ENCODE assay signal across 17 cellular contexts in genomic region chr1:202129453-202130274, GRCh38. TPM values are rescaled to one million over a fixed set of nuclear protein-coding genes. Genes with fewer than 3 reads are reported as not detected.
A peak's percentile ranks its signal among the peaks of the same experiment; 100 is the strongest.
DNase-seq lines count a peak whose midpoint lies in the region; ATAC-seq, FAIRE-seq and TF ChIP-seq lines count a peak whose summit lies in the region.
"Had no signal": no experiment of that assay in that cellular context is flagged by ENCODE, and none has a peak within 500 bp of the region (broad histone marks: within the 10 kb centered on the region; RNA-seq: fewer than 3 reads in every experiment).

No MANE protein-coding gene starts in this region.

- no peaks in the 10 kb centered on the region for H3K9me3 ChIP-seq in A549
- no peaks in the 10 kb centered on the region for H3K9me3 ChIP-seq in esophagus squamous epithelium
- H3K9me3 ChIP-seq in T-helper 17 cell (ENCODE audit: control insufficient read depth, low read length, poor library complexity, severe bottlenecking) = no peaks in the 10 kb centered on the region
- H3K9me3 ChIP-seq: Caco-2, SJCRH30 had no signal

- POLR2A ChIA-PET in A549 (lab: Yijun Ruan, JAX) (interaction anchor here (0.6 kb wide), 1 partner anchor 249 kb away, joined by 4 read pairs; no protein-coding TSS in a partner anchor), RWPE1 (lab: Yijun Ruan, JAX; ENCODE audit: low non-redundant PET) (interaction anchor here (0.5 kb wide), 1 partner anchor 10 kb away, joined by 5 read pairs; no protein-coding TSS in a partner anchor)

- ATAC-seq in A549 (peak; percentile 10 to 30; a peak in 3 of 6 replicates), GM21447 (IDR thresholded peaks at IDR 0.05; ENCODE audit: unreplicated experiment) (no peak), T-helper 17 cell (no peak)
- ATAC-seq: GM23338 had no signal

- 84% methylated on average over 7 of the region's 8 CpGs for WGBS in A549 (ENCODE audit: missing lambda C conversion rate)
- 36 to 45% methylated on average over 3 of the region's 8 CpGs for WGBS in esophagus squamous epithelium, 2 donors

- TF ChIP-seq EP300 in A549 (IDR thresholded peaks at IDR 0.05) = no peak

- H3K4me2 ChIP-seq in A549 = no peak overlapping the region
- H3K4me2 ChIP-seq: GM23338 had no signal

- H3K36me3 Mint-ChIP-seq in T-helper 17 cell (ENCODE audit: low read depth) = peaks cover 4% of the 10 kb centered on the region

- H3K4me1 ChIP-seq in A549 (0 out of 3 replicates have a peak, but pooled peaks cover 5% of the 10 kb centered on the region), esophagus squamous epithelium (peaks cover 37 to 63% (median 46%) of the 10 kb centered on the region in 3 donors)
- H3K4me1 ChIP-seq: SJCRH30 had no signal

- H3K4me3 ChIP-seq in A549 (no peak overlapping the region), esophagus squamous epithelium (no peak overlapping the region)
- H3K4me3 ChIP-seq: GM23338, SJCRH30 had no signal

- TF ChIP-seq POLR2A in A549 (IDR thresholded peaks at IDR 0.05; ENCODE audit: low read length) (no peak), esophagus squamous epithelium (IDR thresholded peaks at IDR 0.05) (no peak)

- H3K27ac ChIP-seq in A549 (peak overlapping the region in 1 of 2 experiments; percentile 31; a peak in 1 of 6 replicates), RWPE1 (peak overlapping the region; percentile 14; the same call in 1 of the 2 replicates), esophagus squamous epithelium (peak overlapping the region in 3 of 4 donors; percentile 2 to 91 (median 11))
- H3K27ac ChIP-seq: SJCRH30 had no signal

- peaks cover 15% of the 10 kb centered on the region for H3K4me1 Mint-ChIP-seq in T-helper 17 cell

- no peak for TF ChIP-seq RAD21 in A549 (conservative IDR thresholded peaks at IDR 0.05 in 1 of 2, IDR thresholded peaks at IDR 0.05 in 1 of 2)

- H3K4me3 Mint-ChIP-seq in T-helper 17 cell = no peak overlapping the region
- H3K4me3 Mint-ChIP-seq: GM23338; naive thymus-derived CD8-positive, alpha-beta T cell had no signal

- intact Hi-C loops in esophagus squamous epithelium (cut with DNase I) = loop anchor here (10.0 kb wide), 1 partner anchor 235 kb away; no protein-coding TSS in a partner anchor

- H3K36me3 ChIP-seq in esophagus squamous epithelium = peaks cover 10 to 26% (median 12%) of the 10 kb centered on the region in 3 donors

- DNase-seq in A549 (ENCODE audit: low read depth in 1 of 2, low spot score in 1 of 2) (no peak), RWPE1 (ENCODE audit: low spot score) (no peak), esophagus squamous epithelium (lab: John Stamatoyannopoulos, UW) (no peak), nucleus accumbens (lab: John Stamatoyannopoulos, UW) (peak in 49 of 56 donors; percentile 59 to 99 (median 85)), DMS53 treated with DMSO at 0.1 percent for 48 hours (lab: John Stamatoyannopoulos, UW; ENCODE audit: unreplicated experiment) (no peak), T-helper 17 cell (no peak), RKO (ENCODE audit: low spot score) (no peak)
- DNase-seq: activated CD4-positive, alpha-beta T cell treated with anti-CD3 and anti-CD28 coated beads for 4 hours; activated naive CD4-positive, alpha-beta T cell treated with Interleukin-2 at 50 U/mL for 16 hours; Caco-2; naive thymus-derived CD8-positive, alpha-beta T cell; NCI-H187 treated with DMSO at 0.1 percent for 48 hours; NCI-H510A; SJCRH30 had no signal

- no peaks in the 10 kb centered on the region for H3K27me3 ChIP-seq in esophagus squamous epithelium
- H3K27me3 ChIP-seq: SJCRH30 had no signal

- FAIRE-seq in A549 (lab: Jason Lieb, UNC) = no peak

- CTCF ChIA-PET in A549 (lab: Yijun Ruan, JAX) (interaction anchor here (0.9 to 31.9 kb wide), 5 partner anchors 7 to 235 kb away, joined by 3 to 1624 read pairs (median 25); partner anchors contain the start of genes ELF3, GPR37L1 and RNPEP), RWPE1 (lab: Yijun Ruan, JAX) (interaction anchor here (0.6 to 4.0 kb wide), 6 partner anchors 10 to 234 kb away, joined by 3 to 23 read pairs (median 4); no protein-coding TSS in a partner anchor)

- peaks cover 8% of the 10 kb centered on the region for H3K27me3 Mint-ChIP-seq in T-helper 17 cell

- no peak for TF ChIP-seq CTCF in A549 (IDR thresholded peaks at IDR 0.05)
- no peak for TF ChIP-seq CTCF in RWPE1 (conservative IDR thresholded peaks at IDR 0.05; ENCODE audit: low read depth)
- no peak for TF ChIP-seq CTCF in esophagus squamous epithelium (IDR thresholded peaks at IDR 0.05)

- no peak overlapping the region for H3K27ac Mint-ChIP-seq in T-helper 17 cell
- H3K27ac Mint-ChIP-seq: GM23338 had no signal

TF ChIP-seq in A549, 52 proteins besides CTCF, POLR2A, EP300 and RAD21:
- no peak for TF ChIP-seq ZNF302 (CRISPR knock-in tag; IDR thresholded peaks at IDR 0.05)
- no peak for TF ChIP-seq NFE2L2 (conservative IDR thresholded peaks at IDR 0.05; ENCODE audit: low read length)
- no peak for TF ChIP-seq MYC (IDR thresholded peaks at IDR 0.05; ENCODE audit: borderline replicate concordance, low read length)
- no peak for TF ChIP-seq CBX8 (IDR thresholded peaks at IDR 0.05)
- TF ChIP-seq EHMT2 (IDR thresholded peaks at IDR 0.05; ENCODE audit: low read depth) = no peak
- no peak for TF ChIP-seq ZC3H11A (IDR thresholded peaks at IDR 0.05)
- no peak for TF ChIP-seq PHF8 (IDR thresholded peaks at IDR 0.05; ENCODE audit: borderline replicate concordance, low read depth)
- no peak for TF ChIP-seq HMGXB4 (CRISPR knock-in tag; IDR thresholded peaks at IDR 0.05; ENCODE audit: borderline replicate concordance)

RNA-seq across cellular contexts. Expression of gene GPR37L1, which starts 6.9 kb away (rescaled TPM):
- polyA plus RNA-seq in A549 (2011; rRNA removed) (0.13 and 0.15 TPM in 2 replicates), A549 (2017; fragmentation: RNase III; extraction: RNeasy Plus Mini Kit Qiagen cat#74134 plus additional on column Dnase treatment) (0.08 to 0.09 TPM (median 0.09 TPM) in 3 replicates)
- 0.08 and 0.12 TPM in 2 replicates for polyA plus RNA-seq in A549 (2012; cell fraction: cytosol; rRNA removed)
- polyA plus RNA-seq in A549 (2012; cell fraction: nucleus; rRNA removed) = 0.24 and 0.27 TPM in 2 replicates
- polyA minus RNA-seq in A549 (2011; rRNA and poly(A)+ RNA removed) = 0.15 and 0.21 TPM in 2 replicates
- total RNA-seq in esophagus squamous epithelium (under 1 TPM in 1 of 4 donors, not detected in 3; 0.09 TPM), T-helper 17 cell (not detected)
- total RNA-seq: naive thymus-derived CD8-positive, alpha-beta T cell had no signal

RNA-seq across cellular contexts. Expression of gene ARL8A, which starts 14.9 kb away (rescaled TPM):
- polyA plus RNA-seq in A549 (2011; rRNA removed) (49.8 and 57.8 TPM in 2 replicates), A549 (2017; fragmentation: RNase III; extraction: RNeasy Plus Mini Kit Qiagen cat#74134 plus additional on column Dnase treatment) (18.0 to 25.6 TPM (median 23.4 TPM) in 3 replicates)
- polyA plus RNA-seq in A549 (2012; cell fraction: cytosol; rRNA removed) = 31.8 and 37.2 TPM in 2 replicates
- polyA plus RNA-seq in A549 (2012; cell fraction: nucleus; rRNA removed) = 30.9 and 32.5 TPM in 2 replicates
- 26.5 and 50.1 TPM in 2 replicates for polyA minus RNA-seq in A549 (2011; rRNA and poly(A)+ RNA removed)
- total RNA-seq in esophagus squamous epithelium (10 to 100 TPM; 21.2 to 31.3 (median 23.1) TPM), T-helper 17 cell (10 to 100 TPM; 71.9 to 76.4 TPM)

RNA-seq across cellular contexts. Expression of gene PTPN7, which starts 30.7 kb away (rescaled TPM):
- polyA plus RNA-seq in A549 (2011; rRNA removed) (0.08 TPM in 1 of 2 replicates, not detected in the other), A549 (2017; fragmentation: RNase III; extraction: RNeasy Plus Mini Kit Qiagen cat#74134 plus additional on column Dnase treatment) (not detected in 3 replicates)
- 0.03 and 0.07 TPM in 2 replicates for polyA plus RNA-seq in A549 (2012; cell fraction: cytosol; rRNA removed)
- polyA plus RNA-seq in A549 (2012; cell fraction: nucleus; rRNA removed) = 0.06 TPM in 1 of 2 replicates, not detected in the other
- not detected in 2 replicates for polyA minus RNA-seq in A549 (2011; rRNA and poly(A)+ RNA removed)
- total RNA-seq in esophagus squamous epithelium (1 to 10 TPM; 1.9 to 5.5 (median 3.1) TPM), T-helper 17 cell (100 to 1,000 TPM in 1 of 2 donors, 10 to 100 TPM in 1; 97.5 to 101 TPM)
- total RNA-seq: Caco-2, GM23338, renal cortical epithelial cell had no signal
- polyA plus RNA-seq: GM23338 had no signal

Comparison
In these comparisons a context has a peak if more than half of its experiments do, and no peak if none do; other contexts are left out.
1. ATAC-seq: peak in A549 (2 of 2); none in GM21447 (single experiment) and T-helper 17 cell (single experiment).
2. DNase-seq: peak in nucleus accumbens (49 of 56); none in A549 (0 of 2), RWPE1 (single experiment), esophagus squamous epithelium (single experiment), DMS53 treated with DMSO at 0.1 percent for 48 hours (single experiment), T-helper 17 cell (0 of 3) and RKO (single experiment).
3. RNA of gene PTPN7, which starts 30.7 kb away (total RNA-seq): 97.5 to 101 TPM in T-helper 17 cell; 1.9 to 5.5 TPM in esophagus squamous epithelium; every median in the first group is over 10 times any median in the second.